8 cellular contexts compared by ENCODE assay signal in the genomic region with DNA sequence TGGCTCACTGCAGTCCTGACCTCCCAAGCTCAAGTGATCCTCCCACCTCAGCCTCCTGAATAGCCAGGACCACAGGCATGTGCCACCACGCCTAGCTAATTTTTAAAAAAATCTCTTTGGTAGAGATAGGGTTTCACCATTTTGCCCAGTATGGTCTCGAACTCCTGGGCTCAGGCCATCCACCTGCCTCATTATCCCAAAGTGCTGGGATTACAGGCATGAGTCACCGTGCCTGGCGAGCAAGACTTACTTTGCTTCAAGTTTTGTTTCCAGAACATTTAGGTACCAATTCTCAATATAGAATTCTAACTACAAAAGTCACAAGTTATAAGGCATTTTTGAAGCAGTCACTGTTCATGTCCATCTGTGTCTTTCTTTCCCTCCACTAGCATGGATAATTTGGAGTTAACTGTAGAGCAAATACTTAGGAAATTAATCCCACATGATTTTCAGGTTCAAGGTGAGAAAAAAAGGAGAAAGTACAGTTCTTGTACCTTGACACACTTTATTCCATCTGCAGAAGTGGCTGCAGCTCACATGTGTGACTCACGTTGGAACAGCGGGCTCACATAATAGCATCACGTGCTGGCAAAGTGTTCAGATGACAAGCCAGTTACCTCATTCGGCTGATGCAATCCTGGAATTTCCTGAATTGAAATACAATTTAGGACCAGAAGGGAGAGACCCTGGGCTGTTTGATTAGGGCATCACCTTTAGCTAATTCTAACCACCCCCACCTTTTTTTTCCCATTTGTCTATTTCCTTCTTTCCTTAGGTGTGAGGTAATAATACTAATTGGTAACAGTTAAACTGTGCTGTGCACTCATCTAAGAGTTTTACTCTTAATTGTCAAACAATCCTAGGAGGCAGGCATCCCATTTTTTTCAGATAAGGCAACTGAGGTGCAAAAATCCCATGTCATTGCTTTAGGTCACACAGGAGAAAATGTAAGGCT. TPM values are rescaled to one million over a fixed set of nuclear protein-coding genes. Genes with fewer than 3 reads are reported as not detected.
DNase-seq lines count a peak whose midpoint lies in the region; ATAC-seq and TF ChIP-seq lines count a peak whose summit lies in the region.

No MANE protein-coding gene starts in this region.

- H3K27ac ChIP-seq in OCI-LY7 (ENCODE audit: low read depth, low read length, poor library complexity, severe bottlenecking) = no peak overlapping the region

- TF ChIP-seq CTCF in AG10803 (conservative IDR thresholded peaks at IDR 0.05; ENCODE audit: low read length) (peak; percentile 19; the same call in 1 of the 2 replicates), HFFc6 (IDR thresholded peaks at IDR 0.05) (no peak), OCI-LY7 (conservative IDR thresholded peaks at IDR 0.05; ENCODE audit: low read length) (no peak)

- H3K36me3 Mint-ChIP-seq in HFFc6 (ENCODE audit: low read depth) = 0 out of 2 replicates have a peak, but pooled peaks cover 4% of the 10 kb centered on the region

- H3K9me3 ChIP-seq in OCI-LY7 (ENCODE audit: low read length) = no peaks in the 10 kb centered on the region

- H3K9me2 ChIP-seq in OCI-LY7 (ENCODE audit: insufficient read depth, low read length) = no peaks in the 10 kb centered on the region

- no peaks in the 10 kb centered on the region for H3K36me3 ChIP-seq in OCI-LY7 (ENCODE audit: insufficient read depth, low read length)

- no peaks in the 10 kb centered on the region for H4K20me1 ChIP-seq in OCI-LY7 (ENCODE audit: insufficient read depth, low read length)

- DNase-seq in AG10803 (ENCODE audit: low read depth) = peak; percentile 93
- peak; percentile 87 for DNase-seq in HFFc6
- DNase-seq in head of caudate nucleus = peak in 41 of 42 donors; percentile 15 to 85 (median 51)
- peak; percentile 85 for DNase-seq in skeletal muscle cell (ENCODE audit: low read depth)
- DNase-seq in OCI-LY7 (ENCODE audit: low spot score) = no peak

- ATAC-seq in SK-N-SH treated with all-trans-retinoic acid at 6 μM for 48 hours (peak; percentile 87), GM19328 (IDR thresholded peaks at IDR 0.05; ENCODE audit: unreplicated experiment) (no peak), HG02642 (IDR thresholded peaks at IDR 0.05; ENCODE audit: poor library complexity, unreplicated experiment) (no peak)

- peak overlapping the region; percentile 82 for H3K27ac Mint-ChIP-seq in HFFc6

- BruUV-seq in OCI-LY7 (replicated peaks; lab: Mats Ljungman, UMichigan) = no TSS peak

- no peak overlapping the region for H2AFZ ChIP-seq in OCI-LY7 (ENCODE audit: low read length)

- no peak overlapping the region for H3K4me3 ChIP-seq in AG10803 (ENCODE audit: low read length)
- no peak overlapping the region for H3K4me3 ChIP-seq in skeletal muscle cell (ENCODE audit: low read depth, low read length)
- H3K4me3 ChIP-seq in OCI-LY7 (ENCODE audit: low read depth, low read length, poor library complexity, severe bottlenecking) = no peak overlapping the region

- intact Hi-C loops in head of caudate nucleus (cut with DNase I) (no loop called here), OCI-LY7 (cut with micrococcal nuclease; ENCODE audit: unreplicated experiment) (no loop called here)

- H3K27me3 Mint-ChIP-seq in HFFc6 (ENCODE audit: insufficient read depth) = peaks cover 3% of the 10 kb centered on the region

- H3K4me1 Mint-ChIP-seq in HFFc6 (ENCODE audit: low read depth) = peaks cover 71% of the 10 kb centered on the region

- H3K4me1 ChIP-seq in OCI-LY7 (ENCODE audit: insufficient read depth, low read length, poor library complexity, severe bottlenecking) = no peaks in the 10 kb centered on the region

- H3K79me2 ChIP-seq in OCI-LY7 (ENCODE audit: insufficient read depth, low read depth, low read length) = no peaks in the 10 kb centered on the region

- CTCF ChIA-PET in OCI-LY7 (lab: Charles Lee; ENCODE audit: unreplicated experiment) = no interaction called here

- no peaks in the 10 kb centered on the region for H3K9me3 Mint-ChIP-seq in HFFc6

- H3K4me2 ChIP-seq in OCI-LY7 (ENCODE audit: low read length) = no peak overlapping the region

- H3K4me3 Mint-ChIP-seq in HFFc6 = peak overlapping the region; percentile 43

- POLR2A ChIA-PET in OCI-LY7 (lab: Charles Lee) = no interaction called here

TF ChIP-seq in SK-N-SH treated with all-trans-retinoic acid at 6 μM for 48 hours, 23 proteins besides CTCF, POLR2A, EP300 and RAD21:
- TF ChIP-seq ISL1 (CRISPR knock-in tag; IDR thresholded peaks at IDR 0.05) = peak; percentile 78
- TF ChIP-seq GLIS3 (CRISPR knock-in tag; IDR thresholded peaks at IDR 0.05) = no peak
- TF ChIP-seq PPARA (CRISPR knock-in tag; IDR thresholded peaks at IDR 0.05; ENCODE audit: borderline replicate concordance) = no peak
- TF ChIP-seq, protein P1, sequence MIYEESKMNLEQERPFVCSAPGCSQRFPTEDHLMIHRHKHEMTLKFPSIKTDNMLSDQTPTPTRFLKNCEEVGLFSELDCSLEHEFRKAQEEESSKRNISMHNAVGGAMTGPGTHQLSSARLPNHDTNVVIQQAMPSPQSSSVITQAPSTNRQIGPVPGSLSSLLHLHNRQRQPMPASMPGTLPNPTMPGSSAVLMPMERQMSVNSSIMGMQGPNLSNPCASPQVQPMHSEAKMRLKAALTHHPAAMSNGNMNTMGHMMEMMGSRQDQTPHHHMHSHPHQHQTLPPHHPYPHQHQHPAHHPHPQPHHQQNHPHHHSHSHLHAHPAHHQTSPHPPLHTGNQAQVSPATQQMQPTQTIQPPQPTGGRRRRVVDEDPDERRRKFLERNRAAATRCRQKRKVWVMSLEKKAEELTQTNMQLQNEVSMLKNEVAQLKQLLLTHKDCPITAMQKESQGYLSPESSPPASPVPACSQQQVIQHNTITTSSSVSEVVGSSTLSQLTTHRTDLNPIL (CRISPR knock-in tag; IDR thresholded peaks at IDR 0.05; ENCODE audit: low read depth) = peak; percentile 64
- peak; percentile 68; the same call in 1 of the 2 replicates for TF ChIP-seq SNAI2 (CRISPR knock-in tag; IDR thresholded peaks at IDR 0.05)
- TF ChIP-seq ZFP3 (CRISPR knock-in tag; IDR thresholded peaks at IDR 0.05) = peak; percentile 60; the same call in 1 of the 2 replicates
- TF ChIP-seq PATZ1 (CRISPR knock-in tag; IDR thresholded peaks at IDR 0.05; ENCODE audit: borderline replicate concordance) = no peak
- no peak for TF ChIP-seq OSR1 (CRISPR knock-in tag; IDR thresholded peaks at IDR 0.05)

RNA-seq across cellular contexts. Expression of gene NEDD4, which starts 46.9 kb away (rescaled TPM):
- total RNA-seq in HFFc6 (2021; fragmentation: NEBNext Ultra II Directional; extraction: Animal tissue kit (Norgen Biotek cat#: 25700)) = 10 to 100 TPM; 27.0 to 37.7 (median 34.0) TPM
- 4.6 and 4.8 TPM in 2 replicates for total RNA-seq in OCI-LY7 (2014; rRNA removed; shearing (Covaris generic))
- total RNA-seq in OCI-LY7 (2022) = 12.7 and 13.5 TPM in 2 replicates
